1 cellular context compared by ENCODE assay signal in the genomic region with DNA sequence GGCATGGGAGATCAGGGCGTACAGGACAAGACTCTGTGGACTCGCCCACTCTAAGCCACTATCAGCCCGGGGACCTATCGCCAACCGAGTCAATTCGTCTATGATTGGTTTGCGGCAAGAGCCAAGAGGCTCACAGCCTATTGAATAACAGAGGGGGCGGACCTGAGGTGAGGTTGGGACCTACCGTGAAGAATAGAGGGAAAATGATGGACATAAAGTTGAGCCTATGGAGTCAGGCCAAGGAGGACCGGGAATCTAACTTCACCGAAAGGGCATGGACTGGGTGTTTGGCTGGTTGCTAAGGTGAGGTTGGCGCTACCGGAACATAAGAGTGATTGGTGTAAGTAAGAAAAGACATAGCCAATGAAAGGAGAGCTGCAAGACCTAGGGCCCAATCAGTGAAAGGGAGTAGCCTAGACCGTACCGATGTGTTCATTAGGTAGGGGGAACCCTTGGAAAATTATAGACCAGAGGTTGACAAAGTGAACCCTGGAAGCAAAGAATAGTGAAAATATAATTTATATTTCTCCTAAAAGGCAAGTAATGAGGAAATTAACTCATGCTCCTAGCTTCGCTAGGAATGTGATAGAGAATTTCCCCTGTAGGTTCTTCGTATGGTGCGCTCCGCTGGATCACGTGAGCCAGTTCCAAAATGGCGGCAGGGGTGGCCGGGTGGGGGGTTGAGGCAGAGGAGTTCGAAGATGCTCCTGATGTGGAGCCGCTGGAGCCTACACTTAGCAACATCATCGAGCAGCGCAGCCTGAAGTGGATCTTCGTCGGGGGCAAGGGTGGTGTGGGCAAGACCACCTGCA.
TF ChIP-seq lines count a peak whose summit lies in the region.

Gene GET3 (plus strand): TSS at position 644 of the 812 bp plus-strand sequence. CDS start 9 bp downstream, at position 653.

TF ChIP-seq in HepG2, 621 proteins besides CTCF, POLR2A, EP300 and RAD21 (continued from another document and continues in another):
- TF ChIP-seq CENPX (CRISPR knock-in tag; IDR thresholded peaks at IDR 0.05) = no peak
- no peak for TF ChIP-seq ZNF138 (CRISPR knock-in tag; IDR thresholded peaks at IDR 0.05; ENCODE audit: low read depth)
- no peak for TF ChIP-seq CEBPB (IDR thresholded peaks at IDR 0.05; ENCODE audit: borderline replicate concordance, low read depth, low read length)
- no peak for TF ChIP-seq KDM6A (CRISPR knock-in tag; IDR thresholded peaks at IDR 0.05; ENCODE audit: low read depth)
- TF ChIP-seq EHMT2 (IDR thresholded peaks at IDR 0.05; ENCODE audit: borderline replicate concordance, low read depth, low read length) = no peak
- TF ChIP-seq SIX1 (CRISPR knock-in tag; IDR thresholded peaks at IDR 0.05; ENCODE audit: borderline replicate concordance) = no peak
- TF ChIP-seq NFIB (CRISPR knock-in tag; IDR thresholded peaks at IDR 0.05; ENCODE audit: borderline replicate concordance) = no peak
- TF ChIP-seq ZNF552 (CRISPR knock-in tag; IDR thresholded peaks at IDR 0.05; ENCODE audit: borderline replicate concordance) = no peak
- TF ChIP-seq EEA1 (CRISPR knock-in tag; IDR thresholded peaks at IDR 0.05; ENCODE audit: borderline replicate concordance) = no peak
- no peak for TF ChIP-seq MBNL3 (CRISPR knock-in tag; conservative IDR thresholded peaks at IDR 0.05)
- TF ChIP-seq ZNF747 (CRISPR knock-in tag; IDR thresholded peaks at IDR 0.05; ENCODE audit: borderline replicate concordance) = no peak
- TF ChIP-seq, protein P1, sequence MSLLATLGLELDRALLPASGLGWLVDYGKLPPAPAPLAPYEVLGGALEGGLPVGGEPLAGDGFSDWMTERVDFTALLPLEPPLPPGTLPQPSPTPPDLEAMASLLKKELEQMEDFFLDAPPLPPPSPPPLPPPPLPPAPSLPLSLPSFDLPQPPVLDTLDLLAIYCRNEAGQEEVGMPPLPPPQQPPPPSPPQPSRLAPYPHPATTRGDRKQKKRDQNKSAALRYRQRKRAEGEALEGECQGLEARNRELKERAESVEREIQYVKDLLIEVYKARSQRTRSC (CRISPR knock-in tag; IDR thresholded peaks at IDR 0.05; ENCODE audit: low read depth) = no peak
- TF ChIP-seq PCBP2 (optimal IDR thresholded peaks at IDR 0.05; ENCODE audit: low read depth, low read length, poor library complexity, severe bottlenecking) = peak; percentile 17
- no peak for TF ChIP-seq FUBP1 (CRISPR knock-in tag; IDR thresholded peaks at IDR 0.05; ENCODE audit: borderline replicate concordance)
- TF ChIP-seq KLF15 (CRISPR knock-in tag; IDR thresholded peaks at IDR 0.05; ENCODE audit: borderline replicate concordance) = no peak
- TF ChIP-seq, protein P2, sequence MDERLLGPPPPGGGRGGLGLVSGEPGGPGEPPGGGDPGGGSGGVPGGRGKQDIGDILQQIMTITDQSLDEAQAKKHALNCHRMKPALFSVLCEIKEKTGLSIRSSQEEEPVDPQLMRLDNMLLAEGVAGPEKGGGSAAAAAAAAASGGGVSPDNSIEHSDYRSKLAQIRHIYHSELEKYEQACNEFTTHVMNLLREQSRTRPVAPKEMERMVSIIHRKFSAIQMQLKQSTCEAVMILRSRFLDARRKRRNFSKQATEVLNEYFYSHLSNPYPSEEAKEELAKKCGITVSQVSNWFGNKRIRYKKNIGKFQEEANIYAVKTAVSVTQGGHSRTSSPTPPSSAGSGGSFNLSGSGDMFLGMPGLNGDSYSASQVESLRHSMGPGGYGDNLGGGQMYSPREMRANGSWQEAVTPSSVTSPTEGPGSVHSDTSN (CRISPR knock-in tag; IDR thresholded peaks at IDR 0.05) = peak; percentile 91
- TF ChIP-seq, protein P3, sequence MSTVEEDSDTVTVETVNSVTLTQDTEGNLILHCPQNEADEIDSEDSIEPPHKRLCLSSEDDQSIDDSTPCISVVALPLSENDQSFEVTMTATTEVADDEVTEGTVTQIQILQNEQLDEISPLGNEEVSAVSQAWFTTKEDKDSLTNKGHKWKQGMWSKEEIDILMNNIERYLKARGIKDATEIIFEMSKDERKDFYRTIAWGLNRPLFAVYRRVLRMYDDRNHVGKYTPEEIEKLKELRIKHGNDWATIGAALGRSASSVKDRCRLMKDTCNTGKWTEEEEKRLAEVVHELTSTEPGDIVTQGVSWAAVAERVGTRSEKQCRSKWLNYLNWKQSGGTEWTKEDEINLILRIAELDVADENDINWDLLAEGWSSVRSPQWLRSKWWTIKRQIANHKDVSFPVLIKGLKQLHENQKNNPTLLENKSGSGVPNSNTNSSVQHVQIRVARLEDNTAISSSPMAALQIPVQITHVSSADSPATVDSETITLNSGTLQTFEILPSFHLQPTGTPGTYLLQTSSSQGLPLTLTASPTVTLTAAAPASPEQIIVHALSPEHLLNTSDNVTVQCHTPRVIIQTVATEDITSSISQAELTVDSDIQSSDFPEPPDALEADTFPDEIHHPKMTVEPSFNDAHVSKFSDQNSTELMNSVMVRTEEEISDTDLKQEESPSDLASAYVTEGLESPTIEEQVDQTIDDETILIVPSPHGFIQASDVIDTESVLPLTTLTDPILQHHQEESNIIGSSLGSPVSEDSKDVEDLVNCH (CRISPR knock-in tag; IDR thresholded peaks at IDR 0.05) = no peak
- TF ChIP-seq ZNF160 (CRISPR knock-in tag; IDR thresholded peaks at IDR 0.05) = 0 out of 2 replicates have a peak, but pooled peaks have one; percentile 56
- no peak for TF ChIP-seq AGO1 (IDR thresholded peaks at IDR 0.05; ENCODE audit: low read depth, low read length, poor library complexity, severe bottlenecking)
- TF ChIP-seq KDM5B (CRISPR knock-in tag; IDR thresholded peaks at IDR 0.05; ENCODE audit: borderline replicate concordance) = no peak
- no peak for TF ChIP-seq GFI1 (CRISPR knock-in tag; IDR thresholded peaks at IDR 0.05; ENCODE audit: borderline replicate concordance)
- no peak for TF ChIP-seq ETV6 (CRISPR knock-in tag; conservative IDR thresholded peaks at IDR 0.05)
- no peak; the same call in 1 of the 2 replicates for TF ChIP-seq ARNT2 (CRISPR knock-in tag; IDR thresholded peaks at IDR 0.05; ENCODE audit: low read depth)
- TF ChIP-seq ETV5 (CRISPR knock-in tag; IDR thresholded peaks at IDR 0.05; ENCODE audit: borderline replicate concordance) = no peak
- TF ChIP-seq ZBTB2 (CRISPR knock-in tag; IDR thresholded peaks at IDR 0.05; ENCODE audit: low read depth) = 0 out of 2 replicates have a peak, but pooled peaks have one; percentile 40
- TF ChIP-seq ZHX2 (IDR thresholded peaks at IDR 0.05; ENCODE audit: low read depth) = peak; percentile 55; the same call in 1 of the 2 replicates
- no peak for TF ChIP-seq ZHX2 (CRISPR knock-in tag; IDR thresholded peaks at IDR 0.05; ENCODE audit: borderline replicate concordance)
- TF ChIP-seq DMAP1 (CRISPR knock-in tag; IDR thresholded peaks at IDR 0.05) = peak; percentile 71
- no peak for TF ChIP-seq ZNF614 (CRISPR knock-in tag; IDR thresholded peaks at IDR 0.05; ENCODE audit: borderline replicate concordance)
- TF ChIP-seq FOXA3 (CRISPR knock-in tag; IDR thresholded peaks at IDR 0.05) = no peak
- TF ChIP-seq SPEN (CRISPR knock-in tag; IDR thresholded peaks at IDR 0.05; ENCODE audit: low read depth) = peak; percentile 18
- TF ChIP-seq, protein P4, sequence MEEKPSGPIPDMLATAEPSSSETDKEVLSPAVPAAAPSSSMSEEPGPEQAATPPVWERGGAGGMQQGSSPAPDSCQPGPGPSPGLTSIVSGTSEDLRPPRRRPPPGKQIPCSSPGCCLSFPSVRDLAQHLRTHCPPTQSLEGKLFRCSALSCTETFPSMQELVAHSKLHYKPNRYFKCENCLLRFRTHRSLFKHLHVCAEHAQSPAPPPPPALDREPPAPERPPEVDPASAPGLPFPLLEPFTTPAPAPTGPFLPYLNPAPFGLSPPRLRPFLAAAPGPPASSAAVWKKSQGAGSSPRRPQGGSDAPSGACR (CRISPR knock-in tag; IDR thresholded peaks at IDR 0.05) = peak; percentile 46; the same call in 1 of the 2 replicates
- TF ChIP-seq RBAK (CRISPR knock-in tag; IDR thresholded peaks at IDR 0.05) = no peak
- TF ChIP-seq RBFOX2 (IDR thresholded peaks at IDR 0.05; ENCODE audit: low read depth, low read length) = peak; percentile 48
- no peak for TF ChIP-seq XBP1 (CRISPR knock-in tag; IDR thresholded peaks at IDR 0.05)
- peak; percentile 61; the same call in 1 of the 2 replicates for TF ChIP-seq ZNF687 (CRISPR knock-in tag; IDR thresholded peaks at IDR 0.05)
